13 cellular contexts compared by ENCODE assay signal in the genomic region with DNA sequence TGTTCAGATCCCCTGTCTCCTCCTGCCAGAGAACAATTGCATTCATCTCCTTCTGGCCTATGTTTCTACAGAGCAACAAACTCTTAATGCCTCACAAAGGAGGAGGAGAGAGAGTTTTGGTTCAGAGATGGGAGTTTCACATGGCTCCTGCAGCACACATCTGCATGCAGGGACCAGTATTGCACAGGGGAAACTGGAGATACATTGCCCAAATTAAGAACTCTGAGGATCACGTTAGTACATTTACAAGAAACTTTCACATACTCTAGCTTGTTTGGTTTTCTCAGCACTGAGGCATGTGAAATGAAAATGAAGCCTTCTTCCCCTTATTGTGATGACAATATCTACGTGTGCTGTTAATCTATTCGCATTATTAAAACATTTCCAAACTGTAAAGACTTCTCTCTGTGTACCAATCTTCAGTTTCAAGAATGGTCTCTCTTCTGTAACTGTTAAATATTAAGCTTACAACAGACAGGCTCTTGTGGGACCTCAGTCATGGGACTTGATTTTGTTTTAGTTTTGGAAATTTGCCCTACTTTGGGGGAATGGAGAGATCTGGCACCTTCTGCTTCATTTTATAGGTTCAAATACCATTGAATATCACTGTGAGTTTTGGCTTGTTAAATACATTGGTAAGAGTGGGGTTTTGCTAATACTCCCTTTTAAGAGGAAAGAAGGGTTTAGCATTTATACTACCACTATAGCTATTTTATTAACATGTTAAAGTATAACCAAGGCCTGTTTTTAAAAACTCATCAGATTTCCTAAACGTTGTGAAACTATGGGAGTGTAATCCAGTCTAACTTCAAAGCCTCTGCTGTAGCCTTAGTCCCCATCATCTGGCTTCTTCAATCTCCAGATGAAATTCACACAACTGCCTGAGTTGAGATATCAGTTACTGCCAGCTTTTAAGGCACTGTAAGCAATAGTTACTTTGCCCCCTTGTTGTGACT.
DNase-seq lines count a peak whose midpoint lies in the region; ATAC-seq and TF ChIP-seq lines count a peak whose summit lies in the region.
"Had no signal": no experiment of that assay in that cellular context is flagged by ENCODE, and none has a peak within 500 bp of the region (broad histone marks: within the 10 kb centered on the region; RNA-seq: fewer than 3 reads in every experiment).

No MANE protein-coding gene starts in this region.

- no peaks in the 10 kb centered on the region for H3K36me3 ChIP-seq in thoracic aorta
- H3K36me3 ChIP-seq: SJSA1 had no signal

- DNase-seq in SK-MEL-5 (ENCODE audit: low read depth, low spot score) (peak; percentile 12), thoracic aorta (ENCODE audit: low spot score) (no peak), T-helper 9 cell (no peak), NK-92 (lab: John Stamatoyannopoulos, UW; ENCODE audit: unreplicated experiment) (no peak), LoVo (ENCODE audit: low spot score) (no peak), KBM-7 (no peak)
- DNase-seq: NCI-H226; stimulated activated CD4-positive, alpha-beta T cell treated with anti-CD3 and anti-CD28 coated beads, Interleukin-15, amount 100 ng/mL, for 24 hours; stimulated activated naive CD8-positive, alpha-beta T cell treated with anti-CD3 and anti-CD28 coated beads, Interleukin-15, Interleukin-2, amounts not matched to agents 100 U/mL and 50 U/mL, for 24 hours had no signal

- peaks cover 26 to 77% of the 10 kb centered on the region in 2 donors for H3K4me1 ChIP-seq in thoracic aorta (ENCODE audit: control insufficient read depth in 1 of 2, low read depth in 2 of 2)

- no peaks in the 10 kb centered on the region for H3K9me3 ChIP-seq in thoracic aorta
- H3K9me3 ChIP-seq: SJSA1 had no signal

- peak overlapping the region; percentile 48 to 63 for H3K27ac ChIP-seq in thoracic aorta
- H3K27ac ChIP-seq: SJSA1 had no signal

- in situ Hi-C loops in SK-MEL-5 (cut with HindIII; ENCODE audit: low pct_unique_long_range_greater_than_20kb, low sequenced_read_pairs) (no loop called here), KBM-7 (cut with MboI; ENCODE audit: low pct_unique_long_range_greater_than_20kb, low sequenced_read_pairs) (no loop called here)

- H3K4me3 ChIP-seq in thoracic aorta: no peak overlapping the region
- H3K4me3 ChIP-seq: SJSA1 had no signal

- TF ChIP-seq CTCF in thoracic aorta (IDR thresholded peaks at IDR 0.05): no peak

- H3K27me3 ChIP-seq in thoracic aorta (replicated peaks; ENCODE audit: insufficient read depth): no peaks in the 10 kb centered on the region
- H3K27me3 ChIP-seq: SJSA1 had no signal

- peak; percentile 47 for ATAC-seq in GM19351 (IDR thresholded peaks at IDR 0.05; ENCODE audit: unreplicated experiment)
- ATAC-seq in HG02870 (IDR thresholded peaks at IDR 0.05; ENCODE audit: unreplicated experiment): peak; percentile 70
- ATAC-seq in thoracic aorta (ENCODE audit: insufficient number of reproducible peaks, low FRiP score, low read depth): no peak
- ATAC-seq: activated naive CD4-positive, alpha-beta T cell treated with anti-CD3 and anti-CD28 coated beads, Interleukin-2, amount 50 U/mL, for 72 hours; stimulated activated naive CD8-positive, alpha-beta T cell treated with anti-CD3 and anti-CD28 coated beads, Interleukin-15, Interleukin-2, amounts not matched to agents 100 U/mL and 50 U/mL, for 24 hours had no signal
